ENCODE assay signal across 9 cellular contexts in genomic region chr17:39623356-39623950, GRCh38. TPM values are rescaled to one million over a fixed set of nuclear protein-coding genes. Genes with fewer than 3 reads are reported as not detected.
DNase-seq lines count a peak whose midpoint lies in the region; ATAC-seq and TF ChIP-seq lines count a peak whose summit lies in the region.
"Had no signal": no experiment of that assay in that cellular context is flagged by ENCODE, and none has a peak within 500 bp of the region (broad histone marks: within the 10 kb centered on the region; RNA-seq: fewer than 3 reads in every experiment).

No MANE protein-coding gene starts in this region.

- ATAC-seq in HG03108 (IDR thresholded peaks at IDR 0.05; ENCODE audit: unreplicated experiment) = peak; percentile 48
- peak; percentile 76 for ATAC-seq in activated CD8-positive, alpha-beta T cell treated with anti-CD3 and anti-CD28 coated beads, Interleukin-2, amount 10 ng/mL, durations not matched to agents 7 days and 5 days

- no peak overlapping the region for H2AK5ac ChIP-seq in mesendoderm (ENCODE audit: low read length)

- DNase-seq in Caco-2 (peak; percentile 82 to 90), NCI-H774 (lab: John Stamatoyannopoulos, UW) (peak; percentile 88), mesendoderm (peak; percentile 66), cortex of kidney (lab: John Stamatoyannopoulos, UW) (no peak)
- DNase-seq in activated CD8-positive, alpha-beta T cell treated with anti-CD3 and anti-CD28 coated beads, Interleukin-2, amount 10 ng/mL, durations not matched to agents 7 days and 5 days = peak; percentile 88
- DNase-seq in effector CD8-positive, alpha-beta T cell (lab: John Stamatoyannopoulos, UW) = peak; percentile 79
- peak; percentile 71 for DNase-seq in stimulated activated CD8-positive, alpha-beta memory T cell treated with anti-CD3 and anti-CD28 coated beads, Interleukin-15, amount 100 ng/mL, for 24 hours (ENCODE audit: low read depth)

- H3K9me3 Mint-ChIP-seq in Caco-2 (ENCODE audit: unreplicated experiment) = no peaks in the 10 kb centered on the region
- H3K9me3 Mint-ChIP-seq in activated CD8-positive, alpha-beta T cell treated with anti-CD3 and anti-CD28 coated beads, Interleukin-2, amount 10 ng/mL, durations not matched to agents 7 days and 5 days (ENCODE audit: insufficient read depth) = no peaks in the 10 kb centered on the region

- H3K4ac ChIP-seq in mesendoderm (ENCODE audit: low read depth, low read length) = no peak overlapping the region

- peaks cover 8% of the 10 kb centered on the region for H3K27me3 Mint-ChIP-seq in Caco-2 (ENCODE audit: insufficient read depth, unreplicated experiment)
- H3K27me3 Mint-ChIP-seq in activated CD8-positive, alpha-beta T cell treated with anti-CD3 and anti-CD28 coated beads, Interleukin-2, amount 10 ng/mL, durations not matched to agents 7 days and 5 days (ENCODE audit: low read depth) = peaks cover 40% of the 10 kb centered on the region

- peaks cover 13% of the 10 kb centered on the region; the same call in 1 of the 2 replicates for H3K4me1 ChIP-seq in Caco-2
- H3K4me1 ChIP-seq in mesendoderm (ENCODE audit: control insufficient read depth, low read depth, low read length) = no peaks in the 10 kb centered on the region

- CTCF ChIA-PET in Caco-2 (lab: Charles Lee) = interaction anchor here (0.6 to 2.7 kb wide), 35 partner anchors 8 to 417 kb away, joined by 3 to 48 read pairs (median 5); partner anchors contain the start of genes CDK12, ERBB2, MIEN1 and PGAP3
- CTCF ChIA-PET in activated CD8-positive, alpha-beta T cell treated with anti-CD3 and anti-CD28 coated beads, Interleukin-2, amount 10 ng/mL, durations not matched to agents 7 days and 5 days (lab: Charles Lee) = interaction anchor here (0.6 to 8.9 kb wide), 48 partner anchors 9 to 364 kb away, joined by 3 to 195 read pairs (median 4); partner anchors contain the start of genes CDK12, IKZF3, MIEN1 and PGAP3

- H3K18ac ChIP-seq in mesendoderm (ENCODE audit: low read length) = no peak overlapping the region

- no peaks in the 10 kb centered on the region for H3K79me2 ChIP-seq in mesendoderm (ENCODE audit: control insufficient read depth, insufficient read depth, low read length)

- H3K9me3 ChIP-seq in Caco-2 = no peaks in the 10 kb centered on the region

- TF ChIP-seq CTCF in Caco-2 (IDR thresholded peaks at IDR 0.05; ENCODE audit: insufficient read depth in 1 of 2, low read depth in 1 of 2, low read length in 1 of 2, severe bottlenecking in 1 of 2, unreplicated experiment in 1 of 2) = peak; percentile 96

- no peaks in the 10 kb centered on the region for H3K36me3 Mint-ChIP-seq in Caco-2 (ENCODE audit: insufficient read depth, unreplicated experiment)
- no peaks in the 10 kb centered on the region for H3K36me3 Mint-ChIP-seq in activated CD8-positive, alpha-beta T cell treated with anti-CD3 and anti-CD28 coated beads, Interleukin-2, amount 10 ng/mL, durations not matched to agents 7 days and 5 days (ENCODE audit: low read depth)

- no peak overlapping the region for H2BK120ac ChIP-seq in mesendoderm (ENCODE audit: low read depth, low read length)

- no peak overlapping the region for H2BK5ac ChIP-seq in mesendoderm (ENCODE audit: low read length)

- H3K4me1 Mint-ChIP-seq in Caco-2 (ENCODE audit: low read depth, unreplicated experiment) = no peaks in the 10 kb centered on the region
- peaks cover 27% of the 10 kb centered on the region for H3K4me1 Mint-ChIP-seq in activated CD8-positive, alpha-beta T cell treated with anti-CD3 and anti-CD28 coated beads, Interleukin-2, amount 10 ng/mL, durations not matched to agents 7 days and 5 days (ENCODE audit: low read depth)

- no peaks in the 10 kb centered on the region for H3K36me3 ChIP-seq in Caco-2 (ENCODE audit: control insufficient read depth, insufficient read depth, low read length)
- H3K36me3 ChIP-seq in mesendoderm (ENCODE audit: control insufficient read depth, insufficient read depth, low read length) = no peaks in the 10 kb centered on the region

- no peak overlapping the region for H2BK15ac ChIP-seq in mesendoderm (replicated peaks; ENCODE audit: low read depth)

- intact Hi-C loops in Caco-2 (cut with micrococcal nuclease; ENCODE audit: unreplicated experiment) = loop anchor here (1.0 kb wide), 1 partner anchor 75 kb away; no protein-coding TSS in a partner anchor

- H3K27me3 ChIP-seq in Caco-2 (replicated peaks; ENCODE audit: control insufficient read depth, insufficient read depth, low read length) = 0 out of 2 replicates have a peak, but pooled peaks cover 1% of the 10 kb centered on the region
- H3K27me3 ChIP-seq in mesendoderm (ENCODE audit: insufficient read depth, low read length, poor library complexity) = peaks cover 12% of the 10 kb centered on the region

- H3K56ac ChIP-seq in mesendoderm (ENCODE audit: low read length) = peak overlapping the region; percentile 15

- H4K8ac ChIP-seq in mesendoderm (ENCODE audit: low read depth, low read length) = no peak overlapping the region

- H4K5ac ChIP-seq in mesendoderm (ENCODE audit: low read length) = no peak overlapping the region

- no peaks in the 10 kb centered on the region for H3K79me1 ChIP-seq in mesendoderm (ENCODE audit: low read length)

- H3K4me3 ChIP-seq in Caco-2 (ENCODE audit: low read depth, low read length) (no peak overlapping the region), mesendoderm (ENCODE audit: low read length) (no peak overlapping the region)
- H3K4me3 ChIP-seq: SK-N-MC had no signal

- no peak overlapping the region for H3K27ac Mint-ChIP-seq in Caco-2 (ENCODE audit: unreplicated experiment)
- H3K27ac Mint-ChIP-seq in activated CD8-positive, alpha-beta T cell treated with anti-CD3 and anti-CD28 coated beads, Interleukin-2, amount 10 ng/mL, durations not matched to agents 7 days and 5 days = no peak overlapping the region

- H3K9ac ChIP-seq in mesendoderm (ENCODE audit: low read length) = no peak overlapping the region

- POLR2A ChIA-PET in Caco-2 (lab: Charles Lee) = interaction anchor here (0.6 kb wide), 1 partner anchor 87 kb away, joined by 3 read pairs; no protein-coding TSS in a partner anchor
- POLR2A ChIA-PET in activated CD8-positive, alpha-beta T cell treated with anti-CD3 and anti-CD28 coated beads, Interleukin-2, amount 10 ng/mL, durations not matched to agents 7 days and 5 days (lab: Charles Lee) = interaction anchor here (1.0 kb wide), 1 partner anchor 44 kb away, joined by 4 read pairs; no protein-coding TSS in a partner anchor

- BruUV-seq in Caco-2 (replicated peaks; lab: Mats Ljungman, UMichigan) = no TSS peak

- H3K4me2 ChIP-seq in mesendoderm (ENCODE audit: low read length) = no peak overlapping the region

- H3K23ac ChIP-seq in mesendoderm (ENCODE audit: low read length) = no peak overlapping the region

- H3K27ac ChIP-seq in mesendoderm (ENCODE audit: low read depth, low read length) = no peak overlapping the region
- H3K27ac ChIP-seq: SK-N-MC had no signal

- H3K4me3 Mint-ChIP-seq in Caco-2 (ENCODE audit: unreplicated experiment) = no peak overlapping the region
- no peak overlapping the region for H3K4me3 Mint-ChIP-seq in activated CD8-positive, alpha-beta T cell treated with anti-CD3 and anti-CD28 coated beads, Interleukin-2, amount 10 ng/mL, durations not matched to agents 7 days and 5 days

- no CpG with 5 or more reads among the region's 16 CpGs for WGBS in mesendoderm (ENCODE audit: extremely low coverage, insufficient coverage, low lambda C conversion rate)

RNA-seq across cellular contexts. Expression of gene PPP1R1B, which starts 3.3 kb away (rescaled TPM):
- total RNA-seq in Caco-2 (2022) = not detected in 2 replicates
- not detected for total RNA-seq in activated CD8-positive, alpha-beta T cell treated with anti-CD3 and anti-CD28 coated beads, Interleukin-2, amount 10 ng/mL, durations not matched to agents 7 days and 5 days
- polyA plus RNA-seq in mesendoderm (2013, experiment 1 of 2) = 1.7 TPM
- polyA plus RNA-seq in mesendoderm (2013, experiment 2 of 2) = 1.8 TPM

RNA-seq across cellular contexts. Expression of gene STARD3, which starts 13.5 kb away (rescaled TPM):
- total RNA-seq in Caco-2 (2022) = 42.6 and 55.5 TPM in 2 replicates
- 10 to 100 TPM; 69.0 to 72.1 TPM for total RNA-seq in activated CD8-positive, alpha-beta T cell treated with anti-CD3 and anti-CD28 coated beads, Interleukin-2, amount 10 ng/mL, durations not matched to agents 7 days and 5 days
- polyA plus RNA-seq in mesendoderm (2013, experiment 1 of 2) = 48.2 TPM
- 45.8 TPM for polyA plus RNA-seq in mesendoderm (2013, experiment 2 of 2)

RNA-seq across cellular contexts. Expression of gene NEUROD2, which starts 15.7 kb away (rescaled TPM):
- total RNA-seq in Caco-2 (2022) = not detected in 2 replicates
- total RNA-seq in activated CD8-positive, alpha-beta T cell treated with anti-CD3 and anti-CD28 coated beads, Interleukin-2, amount 10 ng/mL, durations not matched to agents 7 days and 5 days = not detected
- 0.01 TPM for polyA plus RNA-seq in mesendoderm (2013, experiment 1 of 2)
- polyA plus RNA-seq in mesendoderm (2013, experiment 2 of 2) = 0.01 TPM

RNA-seq across cellular contexts. Expression of gene TCAP, which starts 41.7 kb away (rescaled TPM):
- 1.6 TPM in 2 replicates for total RNA-seq in Caco-2 (2022)
- 1 to 10 TPM; 1.3 to 1.8 TPM for total RNA-seq in activated CD8-positive, alpha-beta T cell treated with anti-CD3 and anti-CD28 coated beads, Interleukin-2, amount 10 ng/mL, durations not matched to agents 7 days and 5 days
- 0.10 TPM for polyA plus RNA-seq in mesendoderm (2013, experiment 1 of 2)
- polyA plus RNA-seq in mesendoderm (2013, experiment 2 of 2) = 0.08 TPM

RNA-seq across cellular contexts. Expression of gene PNMT, which starts 44.8 kb away (rescaled TPM):
- total RNA-seq in Caco-2 (2022) = not detected in 2 replicates
- not detected for total RNA-seq in activated CD8-positive, alpha-beta T cell treated with anti-CD3 and anti-CD28 coated beads, Interleukin-2, amount 10 ng/mL, durations not matched to agents 7 days and 5 days
- 0.81 TPM for polyA plus RNA-seq in mesendoderm (2013, experiment 1 of 2)
- 0.63 TPM for polyA plus RNA-seq in mesendoderm (2013, experiment 2 of 2)
